ENCODE assay signal across 8 cellular contexts in the genomic region with DNA sequence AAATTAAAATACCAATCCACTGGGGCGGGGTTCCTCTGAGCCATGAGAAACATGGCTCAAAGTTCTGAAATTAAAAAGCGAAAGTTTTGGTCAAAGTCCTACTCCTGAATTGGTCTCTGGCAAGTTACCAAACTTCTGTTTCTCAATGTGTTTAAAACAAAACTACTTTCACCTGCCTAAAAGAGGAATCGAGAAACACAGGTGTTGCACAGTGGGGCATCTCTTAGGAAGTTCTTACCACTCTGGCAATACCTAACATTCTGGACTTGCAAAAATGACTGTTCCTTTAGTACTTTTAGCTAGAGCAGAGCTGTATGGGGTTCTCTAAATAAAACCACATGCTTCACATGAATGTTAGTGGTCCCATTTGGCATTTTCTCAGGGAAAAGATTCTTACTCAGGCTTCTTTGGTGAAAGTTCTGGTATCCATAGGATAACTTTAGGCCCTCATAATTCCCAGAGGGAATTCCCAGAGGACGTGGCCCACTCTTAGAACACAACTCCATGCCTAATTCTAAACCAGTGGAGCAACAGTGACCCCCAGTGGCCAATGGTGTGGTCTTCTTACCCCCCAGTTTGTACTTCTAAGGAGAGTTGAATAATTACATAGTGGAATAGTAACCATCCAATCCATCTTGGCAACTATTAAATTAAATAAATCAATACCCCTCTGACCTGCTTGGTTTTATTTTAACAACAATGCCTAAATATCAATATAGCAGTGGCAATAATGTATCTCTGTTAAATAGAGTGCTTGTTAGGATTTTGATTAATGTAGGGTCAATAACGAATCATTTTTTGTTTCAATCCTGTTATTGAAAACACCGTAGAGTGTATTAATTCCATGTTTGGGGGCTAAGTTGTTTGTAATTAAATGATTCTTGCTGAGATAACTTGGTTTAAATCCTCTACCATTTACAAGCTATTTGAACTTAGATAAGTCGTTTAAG. TPM values are rescaled to one million over a fixed set of nuclear protein-coding genes. Genes with fewer than 3 reads are reported as not detected.
DNase-seq lines count a peak whose midpoint lies in the region; ATAC-seq, FAIRE-seq and TF ChIP-seq lines count a peak whose summit lies in the region.

No MANE protein-coding gene starts in this region.

- no peaks in the 10 kb centered on the region for H3K36me3 Mint-ChIP-seq in naive B cell

- no peaks in the 10 kb centered on the region for H4K20me1 ChIP-seq in endothelial cell of umbilical vein (replicated peaks; ENCODE audit: control insufficient read depth, extremely low read depth, insufficient read depth, low read length)

- dilution Hi-C loops in endothelial cell of umbilical vein (cut with MboI; ENCODE audit: extremely low pct_ligation_motif_present, low sequenced_read_pairs) = no loop called here

- TF ChIP-seq POLR2A in endothelial cell of umbilical vein (IDR thresholded peaks at IDR 0.05; ENCODE audit: low read depth, low read length) = no peak
- TF ChIP-seq POLR2A in uterus (IDR thresholded peaks at IDR 0.05) = no peak

- H3K27me3 Mint-ChIP-seq in naive B cell = no peaks in the 10 kb centered on the region

- H3K4me3 Mint-ChIP-seq in naive B cell = peak overlapping the region in 3 of 8 donors; percentile 24 to 66 (median 32)

- H3K9me3 Mint-ChIP-seq in naive B cell = no peaks in the 10 kb centered on the region

- H3K27me3 ChIP-seq in endothelial cell of umbilical vein (ENCODE audit: control insufficient read depth in 2 of 2, insufficient read depth in 2 of 2, low read length in 2 of 2) (no peaks in the 10 kb centered on the region), uterus (no peaks in the 10 kb centered on the region)

- DNase-seq in Ammon's horn (ENCODE audit: low spot score) (peak; percentile 72), GM13977 (ENCODE audit: low spot score) (no peak), NCI-H1105 treated with DMSO at 0.1 percent for 48 hours (lab: John Stamatoyannopoulos, UW) (peak; percentile 46), endothelial cell of umbilical vein (ENCODE audit: low read depth, low spot score) (peak; percentile 52), naive B cell (peak; percentile 50), uterus (no peak)
- DNase-seq in activated CD4-positive, alpha-beta T cell treated with anti-CD3 and anti-CD28 coated beads for 1 hour = peak; percentile 17

- H3K4me2 ChIP-seq in endothelial cell of umbilical vein (ENCODE audit: insufficient read depth, low read length) = no peak overlapping the region

- peak; percentile 75 for TF ChIP-seq CTCF in GM13977 (IDR thresholded peaks at IDR 0.05; ENCODE audit: extremely low read depth, insufficient read depth, missing control alignments)
- TF ChIP-seq CTCF in endothelial cell of umbilical vein (IDR thresholded peaks at IDR 0.05; ENCODE audit: extremely low read depth in 1 of 2, insufficient read depth in 1 of 2, low read depth in 1 of 2, low read length in 2 of 2) = peak; percentile 56
- peak; percentile 11 to 23 (median 14) for TF ChIP-seq CTCF in uterus (IDR thresholded peaks at IDR 0.05)

- in situ Hi-C loops in GM13977 (cut with MboI; ENCODE audit: low pct_unique_long_range_greater_than_20kb, low sequenced_read_pairs, unreplicated experiment) = no loop called here

- H3K9me3 ChIP-seq in endothelial cell of umbilical vein (replicated peaks; ENCODE audit: control insufficient read depth, insufficient read depth, low read length) (no peaks in the 10 kb centered on the region), uterus (no peaks in the 10 kb centered on the region)

- ATAC-seq in HG02763 (IDR thresholded peaks at IDR 0.05; ENCODE audit: unreplicated experiment) (peak; percentile 95), naive B cell (ENCODE audit: low read depth in 2 of 2) (peak; percentile 94 to 97)

- H3K27ac ChIP-seq in endothelial cell of umbilical vein (ENCODE audit: insufficient read depth, low read depth, low read length) (no peak overlapping the region), uterus (no peak overlapping the region)

- H3K36me3 ChIP-seq in endothelial cell of umbilical vein (ENCODE audit: control insufficient read depth in 2 of 2, extremely low read depth in 1 of 2, insufficient read depth in 2 of 2, low read length in 2 of 2) = no peaks in the 10 kb centered on the region
- H3K36me3 ChIP-seq in uterus = no peaks in the 10 kb centered on the region

- CTCF ChIA-PET in endothelial cell of umbilical vein (lab: Charles Lee) = interaction anchor here (0.9 to 3.6 kb wide), 8 partner anchors 10 to 690 kb away, joined by 3 to 16 read pairs (median 4); no protein-coding TSS in a partner anchor

- no peak overlapping the region for H3K9ac ChIP-seq in endothelial cell of umbilical vein (replicated peaks; ENCODE audit: extremely low read depth, insufficient read depth, low read length)

- intact Hi-C loops in endothelial cell of umbilical vein (cut with micrococcal nuclease) = loop anchor here (1.0 to 5.0 kb wide), 3 partner anchors 686 to 835 kb away; no protein-coding TSS in a partner anchor
- intact Hi-C loops in uterus (cut with DNase I; ENCODE audit: low total_unique reads) = no loop called here

- no peaks in the 10 kb centered on the region for H3K9me1 ChIP-seq in endothelial cell of umbilical vein (replicated peaks; ENCODE audit: control insufficient read depth, extremely low read depth, insufficient read depth, low read length)

- peaks cover 9 to 18% (median 10%) of the 10 kb centered on the region in 3 donors for H3K4me1 Mint-ChIP-seq in naive B cell

- H3K4me1 ChIP-seq in endothelial cell of umbilical vein (ENCODE audit: control insufficient read depth, extremely low read depth, insufficient read depth, low read length) (no peaks in the 10 kb centered on the region), uterus (no peaks in the 10 kb centered on the region)

- no peak overlapping the region for H3K4me3 ChIP-seq in endothelial cell of umbilical vein (replicated peaks in 1 of 3; ENCODE audit: insufficient read depth in 1 of 3, low read depth in 1 of 3, low read length in 3 of 3)
- no peak overlapping the region for H3K4me3 ChIP-seq in uterus

- H3K27ac Mint-ChIP-seq in naive B cell = peak overlapping the region in 5 of 6 donors; percentile 11 to 79 (median 54)

- no peak overlapping the region for H2AFZ ChIP-seq in endothelial cell of umbilical vein (ENCODE audit: low read depth, low read length)

- H3K79me2 ChIP-seq in endothelial cell of umbilical vein (ENCODE audit: control insufficient read depth, insufficient read depth, low read length) = no peaks in the 10 kb centered on the region

- FAIRE-seq in endothelial cell of umbilical vein (lab: Jason Lieb, UNC) = peak; percentile 12

- POLR2A ChIA-PET in endothelial cell of umbilical vein (lab: Charles Lee) = no interaction called here

- BruUV-seq in endothelial cell of umbilical vein (replicated peaks; lab: Mats Ljungman, UMichigan) = no TSS peak

TF ChIP-seq in endothelial cell of umbilical vein, 7 proteins besides CTCF, POLR2A, EP300 and RAD21:
- TF ChIP-seq JUN (IDR thresholded peaks at IDR 0.05; ENCODE audit: borderline replicate concordance, insufficient read depth, insufficient read length, low read depth) (no peak), GATA2 (IDR thresholded peaks at IDR 0.05; ENCODE audit: insufficient read depth, insufficient read length, low read depth, low read length) (no peak), MAX (IDR thresholded peaks at IDR 0.05; ENCODE audit: insufficient read depth, insufficient read length) (no peak), MYC (IDR thresholded peaks at IDR 0.05; ENCODE audit: low read depth, low read length) (no peak), EZH2 (IDR thresholded peaks at IDR 0.05; ENCODE audit: borderline replicate concordance, low read depth, low read length, severe bottlenecking) (no peak), FOS (IDR thresholded peaks at IDR 0.05; ENCODE audit: borderline replicate concordance, insufficient read depth, low read length) (no peak), POLR2AphosphoS5 (IDR thresholded peaks at IDR 0.05; ENCODE audit: insufficient read depth, low read depth, low read length) (no peak)

RNA-seq across cellular contexts. Expression of gene BMP3, which starts 21.9 kb away (rescaled TPM):
- total RNA-seq in endothelial cell of umbilical vein (not detected in 2 replicates), uterus (1 to 10 TPM in 1 of 4 donors, not detected in 3; 1.3 TPM)
- polyA plus RNA-seq in endothelial cell of umbilical vein (not detected in 2 replicates), naive B cell (ENCODE audit: low read depth in 6 of 6) (1 to 10 TPM in 5 of 6 donors, under 1 TPM in 1; 0.86 to 3.0 (median 1.7) TPM)
- polyA plus RNA-seq in endothelial cell of umbilical vein (2011; cell fraction: cytosol; rRNA removed) = not detected in 2 replicates
- not detected in 2 replicates for polyA plus RNA-seq in endothelial cell of umbilical vein (2011; cell fraction: nucleus; rRNA removed)
- not detected in 2 replicates for polyA plus RNA-seq in endothelial cell of umbilical vein (2012)
- polyA minus RNA-seq in endothelial cell of umbilical vein = not detected in 2 replicates
- polyA minus RNA-seq in endothelial cell of umbilical vein (2011; cell fraction: cytosol; rRNA and poly(A)+ RNA removed) = not detected
- not detected in 2 replicates for polyA minus RNA-seq in endothelial cell of umbilical vein (2011; cell fraction: nucleus; rRNA and poly(A)+ RNA removed)

Comparison
In these comparisons a context has a peak if more than half of its experiments do, and no peak if none do; other contexts are left out.
1. DNase-seq: peak in Ammon's horn (single experiment), NCI-H1105 treated with DMSO at 0.1 percent for 48 hours (single experiment), activated CD4-positive, alpha-beta T cell treated with anti-CD3 and anti-CD28 coated beads for 1 hour (single experiment), endothelial cell of umbilical vein (single experiment) and naive B cell (single experiment); none in GM13977 (single experiment) and uterus (0 of 2).
2. CTCF ChIP-seq: peak in every context shown above with its lines; median percentile 75 in GM13977; 56 in endothelial cell of umbilical vein; 14 in uterus.